23 cellular contexts compared by ENCODE assay signal in genomic region chr6:124990988-124991387, GRCh38. TPM values are rescaled to one million over a fixed set of nuclear protein-coding genes. Genes with fewer than 3 reads are reported as not detected.
"Had no signal": no experiment of that assay in that cellular context is flagged by ENCODE, and none has a peak within 500 bp of the region (broad histone marks: within the 10 kb centered on the region; RNA-seq: fewer than 3 reads in every experiment).

No MANE protein-coding gene starts in this region.

- H3K27ac Mint-ChIP-seq: IgD-negative memory B cell had no signal

- DNase-seq: KBM-7; MG63; NCI-H1092; NCI-H1105 treated with DMSO at 0.1 percent for 48 hours; NCI-H1417 treated with DMSO at 0.1 percent for 48 hours; NCI-H146; NCI-H1694 treated with DMSO at 0.1 percent for 48 hours; NCI-H1930; NCI-H2081; NCI-H2107; NCI-H2227 treated with DMSO at 0.1 percent for 48 hours; NCI-H524 treated with DMSO at 0.1 percent for 48 hours; NCI-H69; NCI-H774; NK-92 treated with Interleukin-12 subunit alpha and Interleukin-12 subunit beta, amount 100 ng/mL, for 24 hours; PC-3; SHP77 treated with DMSO at 0.1 percent for 48 hours; SJCRH30 had no signal

- H3K36me3 Mint-ChIP-seq: IgD-negative memory B cell had no signal

- H3K27me3 Mint-ChIP-seq: IgD-negative memory B cell had no signal

- H3K36me3 ChIP-seq: MG63 had no signal

- ATAC-seq: HepG2, Panc1, PC-3 had no signal

- H3K27ac ChIP-seq: RWPE1, SJCRH30 had no signal

- H3K9me3 ChIP-seq: MG63, SJCRH30 had no signal

- FAIRE-seq: HepG2 had no signal

- H3K4me1 Mint-ChIP-seq: IgD-negative memory B cell had no signal

- H3K4me3 Mint-ChIP-seq: IgD-negative memory B cell had no signal

- H3K4me3 ChIP-seq: MG63, SJCRH30 had no signal

- H3K27me3 ChIP-seq: MG63, SJCRH30 had no signal

RNA-seq across cellular contexts. Expression of gene RNF217, which starts 28.8 kb away (rescaled TPM):
- total RNA-seq: OCI-LY7 had no signal
- polyA plus RNA-seq: IgD-negative memory B cell had no signal
